ENCODE assay signal across 11 cellular contexts in genomic region chr5:10825897-10826644, GRCh38.
DNase-seq lines count a peak whose midpoint lies in the region; ATAC-seq and TF ChIP-seq lines count a peak whose summit lies in the region.
"Had no signal": no experiment of that assay in that cellular context is flagged by ENCODE, and none has a peak within 500 bp of the region (broad histone marks: within the 10 kb centered on the region; RNA-seq: fewer than 3 reads in every experiment).

No MANE protein-coding gene starts in this region.

- no peaks in the 10 kb centered on the region for H3K27me3 Mint-ChIP-seq in progenitor cell of endocrine pancreas

- no peaks in the 10 kb centered on the region for H3K36me3 ChIP-seq in stomach

- H3K9me3 ChIP-seq in stomach: no peaks in the 10 kb centered on the region

- peak; percentile 10 for DNase-seq in DMS 273 (lab: John Stamatoyannopoulos, UW; ENCODE audit: unreplicated experiment)
- DNase-seq in DMS 273 treated with DMSO at 0.1 percent for 48 hours (lab: John Stamatoyannopoulos, UW): no peak
- DNase-seq in MV-4-11 (lab: John Stamatoyannopoulos, UW): peak; percentile 13
- DNase-seq in progenitor cell of endocrine pancreas (ENCODE audit: low spot score, unreplicated experiment): no peak
- no peak for DNase-seq in SIG-M5 treated with dmso at 0.1 percent for 504 hours (lab: John Stamatoyannopoulos, UW; ENCODE audit: unreplicated experiment)
- no peak for DNase-seq in cerebellar nuclear complex (lab: John Stamatoyannopoulos, UW)
- DNase-seq in stomach: no peak
- DNase-seq: 8988T; activated naive CD4-positive, alpha-beta T cell treated with anti-CD3 and anti-CD28 coated beads for 36 hours; SW 1271 had no signal

- no peaks in the 10 kb centered on the region for H3K4me1 ChIP-seq in stomach

- no peak for TF ChIP-seq POLR2A in stomach (IDR thresholded peaks at IDR 0.05)

- no peaks in the 10 kb centered on the region for H3K36me3 Mint-ChIP-seq in progenitor cell of endocrine pancreas (ENCODE audit: insufficient read depth)

- H3K27me3 ChIP-seq in stomach: peaks cover 0 to 14% (median 0%) of the 10 kb centered on the region in 3 donors

- no peak overlapping the region for H3K4me3 Mint-ChIP-seq in progenitor cell of endocrine pancreas (ENCODE audit: low read depth)
- H3K4me3 Mint-ChIP-seq: activated naive CD4-positive, alpha-beta T cell treated with anti-CD3 and anti-CD28 coated beads for 36 hours had no signal

- H3K4me1 Mint-ChIP-seq in progenitor cell of endocrine pancreas (ENCODE audit: low read depth): peaks cover 4% of the 10 kb centered on the region

- intact Hi-C loops in stomach (cut with DNase I; ENCODE audit: low total_unique reads): no loop called here

- H3K27ac ChIP-seq in stomach: no peak overlapping the region

- H3K9me3 Mint-ChIP-seq in progenitor cell of endocrine pancreas (ENCODE audit: low read depth): no peaks in the 10 kb centered on the region
- H3K9me3 Mint-ChIP-seq: activated naive CD4-positive, alpha-beta T cell treated with anti-CD3 and anti-CD28 coated beads for 36 hours had no signal

- no peak for TF ChIP-seq EP300 in stomach (IDR thresholded peaks at IDR 0.05)

- no peak overlapping the region for H3K4me3 ChIP-seq in stomach

- ATAC-seq in HG02759 (IDR thresholded peaks at IDR 0.05; ENCODE audit: unreplicated experiment): peak; percentile 67

- WGBS in stomach, 5 donors: 81 to 88% (median 85%) methylated on average over 4 of the region's 4 CpGs

- peak overlapping the region; percentile 15 for H3K27ac Mint-ChIP-seq in progenitor cell of endocrine pancreas
- H3K27ac Mint-ChIP-seq: activated naive CD4-positive, alpha-beta T cell treated with anti-CD3 and anti-CD28 coated beads for 36 hours had no signal

- no peak for TF ChIP-seq CTCF in progenitor cell of endocrine pancreas (IDR thresholded peaks at IDR 0.05; ENCODE audit: unreplicated experiment)
- no peak for TF ChIP-seq CTCF in stomach (IDR thresholded peaks at IDR 0.05)

Comparison
In these comparisons a context has a peak if more than half of its experiments do, and no peak if none do; other contexts are left out.
1. DNase-seq: peak in DMS 273 (single experiment) and MV-4-11 (single experiment); none in DMS 273 treated with DMSO at 0.1 percent for 48 hours (single experiment), progenitor cell of endocrine pancreas (single experiment), SIG-M5 treated with dmso at 0.1 percent for 504 hours (single experiment), cerebellar nuclear complex (0 of 2) and stomach (single experiment).